ENCODE assay signal across 9 cellular contexts in genomic region chr19:1872807-1873523, GRCh38. TPM values are rescaled to one million over a fixed set of nuclear protein-coding genes. Genes with fewer than 3 reads are reported as not detected.
A peak's percentile ranks its signal among the peaks of the same experiment; 100 is the strongest.
DNase-seq lines count a peak whose midpoint lies in the region; ATAC-seq and TF ChIP-seq lines count a peak whose summit lies in the region.
"Had no signal": no experiment of that assay in that cellular context is flagged by ENCODE, and none has a peak within 500 bp of the region (broad histone marks: within the 10 kb centered on the region; RNA-seq: fewer than 3 reads in every experiment).

No MANE protein-coding gene starts in this region.

- no peaks in the 10 kb centered on the region for H3K9me3 ChIP-seq in lower lobe of right lung

- CTCF ChIA-PET in activated CD8-positive, alpha-beta T cell treated with anti-CD3 and anti-CD28 coated beads for 36 hours (lab: Charles Lee), result no interaction called here
- CTCF ChIA-PET in activated CD8-positive, alpha-beta T cell treated with anti-CD3 and anti-CD28 coated beads, Interleukin-2, amount 10 ng/mL, durations not matched to agents 7 days and 5 days (lab: Charles Lee), result no interaction called here

- H3K4me3 ChIP-seq in astrocyte of the cerebellum (ENCODE audit: low read depth, low read length) (peak overlapping the region; percentile 0), lower lobe of right lung (peak overlapping the region; percentile 99), H7 (ENCODE audit: insufficient read depth, low read depth, low read length) (no peak overlapping the region)

- no peaks in the 10 kb centered on the region for H3K27me3 Mint-ChIP-seq in activated CD8-positive, alpha-beta T cell treated with anti-CD3 and anti-CD28 coated beads for 36 hours
- H3K27me3 Mint-ChIP-seq in activated CD8-positive, alpha-beta T cell treated with anti-CD3 and anti-CD28 coated beads, Interleukin-2, amount 10 ng/mL, durations not matched to agents 7 days and 5 days (ENCODE audit: low read depth), result no peaks in the 10 kb centered on the region

- no peak for DNase-seq in activated CD8-positive, alpha-beta T cell treated with anti-CD3 and anti-CD28 coated beads for 36 hours
- DNase-seq in activated CD8-positive, alpha-beta T cell treated with anti-CD3 and anti-CD28 coated beads, Interleukin-2, amount 10 ng/mL, durations not matched to agents 7 days and 5 days, result no peak
- DNase-seq in astrocyte of the cerebellum (ENCODE audit: low read depth), result no peak
- no peak for DNase-seq in lower lobe of right lung
- no peak for DNase-seq in stimulated activated naive CD4-positive, alpha-beta T cell treated with Interleukin-2 at 50 U/mL for 16 hours (lab: John Stamatoyannopoulos, UW)
- no peak for DNase-seq in NCI-H1436 treated with DMSO at 0.1 percent for 48 hours (lab: John Stamatoyannopoulos, UW)
- DNase-seq in H7, result no peak
- DNase-seq: activated CD4-positive, alpha-beta T cell treated with anti-CD3 and anti-CD28 coated beads for 1 hour had no signal

- no peaks in the 10 kb centered on the region for H3K9me3 Mint-ChIP-seq in activated CD8-positive, alpha-beta T cell treated with anti-CD3 and anti-CD28 coated beads for 36 hours
- H3K9me3 Mint-ChIP-seq in activated CD8-positive, alpha-beta T cell treated with anti-CD3 and anti-CD28 coated beads, Interleukin-2, amount 10 ng/mL, durations not matched to agents 7 days and 5 days (ENCODE audit: insufficient read depth), result no peaks in the 10 kb centered on the region

- H3K27me3 ChIP-seq in lower lobe of right lung (ENCODE audit: low read depth) (no peaks in the 10 kb centered on the region), H7 (ENCODE audit: control insufficient read depth, insufficient read depth, low read length) (no peaks in the 10 kb centered on the region)

- H3K4me1 Mint-ChIP-seq in activated CD8-positive, alpha-beta T cell treated with anti-CD3 and anti-CD28 coated beads for 36 hours (ENCODE audit: low read depth), result peaks cover 29% of the 10 kb centered on the region
- H3K4me1 Mint-ChIP-seq in activated CD8-positive, alpha-beta T cell treated with anti-CD3 and anti-CD28 coated beads, Interleukin-2, amount 10 ng/mL, durations not matched to agents 7 days and 5 days (ENCODE audit: low read depth), result peaks cover 43% of the 10 kb centered on the region

- intact Hi-C loops in activated CD8-positive, alpha-beta T cell treated with anti-CD3 and anti-CD28 coated beads for 36 hours (cut with micrococcal nuclease), result no loop called here
- intact Hi-C loops in lower lobe of right lung (cut with DNase I), result no loop called here

- peaks cover 52% of the 10 kb centered on the region for H3K4me1 ChIP-seq in lower lobe of right lung

- POLR2A ChIA-PET in activated CD8-positive, alpha-beta T cell treated with anti-CD3 and anti-CD28 coated beads for 36 hours (lab: Charles Lee), result interaction anchor here (0.6 kb wide), 1 partner anchor 12 kb away, joined by 3 read pairs; no protein-coding TSS in a partner anchor
- POLR2A ChIA-PET in activated CD8-positive, alpha-beta T cell treated with anti-CD3 and anti-CD28 coated beads, Interleukin-2, amount 10 ng/mL, durations not matched to agents 7 days and 5 days (lab: Charles Lee), result no interaction called here

- ATAC-seq in activated CD8-positive, alpha-beta T cell treated with anti-CD3 and anti-CD28 coated beads for 36 hours, result no peak
- ATAC-seq in activated CD8-positive, alpha-beta T cell treated with anti-CD3 and anti-CD28 coated beads, Interleukin-2, amount 10 ng/mL, durations not matched to agents 7 days and 5 days, result no peak
- ATAC-seq in lower lobe of right lung, result peak in 1 of 2 donors; percentile 1

- no peak for TF ChIP-seq CTCF in activated CD8-positive, alpha-beta T cell treated with anti-CD3 and anti-CD28 coated beads for 36 hours (IDR thresholded peaks at IDR 0.05)
- TF ChIP-seq CTCF in astrocyte of the cerebellum (IDR thresholded peaks at IDR 0.05; ENCODE audit: low read depth, low read length, missing control alignments), result no peak
- no peak for TF ChIP-seq CTCF in lower lobe of right lung (IDR thresholded peaks at IDR 0.05)

- H3K36me3 ChIP-seq in lower lobe of right lung, result peaks cover 27% of the 10 kb centered on the region
- H3K36me3 ChIP-seq in H7 (replicated peaks; ENCODE audit: control insufficient read depth, insufficient read depth, low read length), result no peaks in the 10 kb centered on the region; the same call in 1 of the 2 replicates

- peak overlapping the region; percentile 25 for H3K27ac Mint-ChIP-seq in activated CD8-positive, alpha-beta T cell treated with anti-CD3 and anti-CD28 coated beads for 36 hours
- no peak overlapping the region for H3K27ac Mint-ChIP-seq in activated CD8-positive, alpha-beta T cell treated with anti-CD3 and anti-CD28 coated beads, Interleukin-2, amount 10 ng/mL, durations not matched to agents 7 days and 5 days

- H3K27ac ChIP-seq in lower lobe of right lung (peak overlapping the region; percentile 97), temporal lobe (ENCODE audit: low read depth, low read length) (peak overlapping the region; percentile 73)

- H3K36me3 Mint-ChIP-seq in activated CD8-positive, alpha-beta T cell treated with anti-CD3 and anti-CD28 coated beads for 36 hours (ENCODE audit: low read depth), result peaks cover 35% of the 10 kb centered on the region
- peaks cover 31% of the 10 kb centered on the region for H3K36me3 Mint-ChIP-seq in activated CD8-positive, alpha-beta T cell treated with anti-CD3 and anti-CD28 coated beads, Interleukin-2, amount 10 ng/mL, durations not matched to agents 7 days and 5 days (ENCODE audit: low read depth)

- H3K4me3 Mint-ChIP-seq in activated CD8-positive, alpha-beta T cell treated with anti-CD3 and anti-CD28 coated beads for 36 hours, result no peak overlapping the region
- no peak overlapping the region for H3K4me3 Mint-ChIP-seq in activated CD8-positive, alpha-beta T cell treated with anti-CD3 and anti-CD28 coated beads, Interleukin-2, amount 10 ng/mL, durations not matched to agents 7 days and 5 days

- in situ Hi-C loops in astrocyte of the cerebellum (cut with HindIII; ENCODE audit: low sequenced_read_pairs), result loop anchor here (10.0 kb wide), 1 partner anchor 122 kb away; no protein-coding TSS in a partner anchor

RNA-seq across cellular contexts. Expression of gene KLF16, which starts 9.6 kb away (rescaled TPM):
- 10 to 100 TPM; 25.6 to 27.7 TPM for total RNA-seq in activated CD8-positive, alpha-beta T cell treated with anti-CD3 and anti-CD28 coated beads for 36 hours
- total RNA-seq in activated CD8-positive, alpha-beta T cell treated with anti-CD3 and anti-CD28 coated beads, Interleukin-2, amount 10 ng/mL, durations not matched to agents 7 days and 5 days, result 10 to 100 TPM; 26.5 to 29.8 TPM
- total RNA-seq in lower lobe of right lung, result 22.2 TPM
- total RNA-seq in temporal lobe, result 3.4 TPM
- 20.5 and 21.2 TPM in 2 replicates for total RNA-seq in H7 (2014; rRNA removed; shearing (Covaris generic))

RNA-seq across cellular contexts. Expression of gene ABHD17A, which starts 12.3 kb away (rescaled TPM):
- 100 to 1,000 TPM; 112 to 113 TPM for total RNA-seq in activated CD8-positive, alpha-beta T cell treated with anti-CD3 and anti-CD28 coated beads for 36 hours
- 100 to 1,000 TPM; 181 to 196 TPM for total RNA-seq in activated CD8-positive, alpha-beta T cell treated with anti-CD3 and anti-CD28 coated beads, Interleukin-2, amount 10 ng/mL, durations not matched to agents 7 days and 5 days
- total RNA-seq in lower lobe of right lung (76.4 TPM), temporal lobe (22.6 TPM)
- 87.0 and 134 TPM in 2 replicates for total RNA-seq in H7 (2014; rRNA removed; shearing (Covaris generic))

RNA-seq across cellular contexts. Expression of gene REXO1, which starts 24.7 kb away (rescaled TPM):
- 10 to 100 TPM; 43.4 to 46.8 TPM for total RNA-seq in activated CD8-positive, alpha-beta T cell treated with anti-CD3 and anti-CD28 coated beads for 36 hours
- total RNA-seq in activated CD8-positive, alpha-beta T cell treated with anti-CD3 and anti-CD28 coated beads, Interleukin-2, amount 10 ng/mL, durations not matched to agents 7 days and 5 days, result 10 to 100 TPM; 47.9 to 52.9 TPM
- 29.1 TPM for total RNA-seq in lower lobe of right lung
- 9.6 TPM for total RNA-seq in temporal lobe
- 19.8 and 21.9 TPM in 2 replicates for total RNA-seq in H7 (2014; rRNA removed; shearing (Covaris generic))

RNA-seq across cellular contexts. Expression of gene ADAT3, which starts 32.2 kb away (rescaled TPM):
- 1 to 10 TPM; 5.3 to 6.7 TPM for total RNA-seq in activated CD8-positive, alpha-beta T cell treated with anti-CD3 and anti-CD28 coated beads for 36 hours
- 10 to 100 TPM in 1 of 2 experiments, 1 to 10 TPM in 1; 9.9 to 11.0 TPM for total RNA-seq in activated CD8-positive, alpha-beta T cell treated with anti-CD3 and anti-CD28 coated beads, Interleukin-2, amount 10 ng/mL, durations not matched to agents 7 days and 5 days
- total RNA-seq in lower lobe of right lung (6.2 TPM), temporal lobe (0.74 TPM)
- total RNA-seq in H7 (2014; rRNA removed; shearing (Covaris generic)), result 10.0 and 12.7 TPM in 2 replicates

RNA-seq across cellular contexts. Expression of gene SCAMP4, which starts 32.2 kb away (rescaled TPM):
- total RNA-seq in activated CD8-positive, alpha-beta T cell treated with anti-CD3 and anti-CD28 coated beads for 36 hours, result 10 to 100 TPM; 23.1 to 25.1 TPM
- total RNA-seq in activated CD8-positive, alpha-beta T cell treated with anti-CD3 and anti-CD28 coated beads, Interleukin-2, amount 10 ng/mL, durations not matched to agents 7 days and 5 days, result 10 to 100 TPM; 29.9 to 37.2 TPM
- 65.0 TPM for total RNA-seq in lower lobe of right lung
- total RNA-seq in temporal lobe, result 22.1 TPM
- total RNA-seq in H7 (2014; rRNA removed; shearing (Covaris generic)), result 33.4 and 35.7 TPM in 2 replicates
